In the genomic region with DNA sequence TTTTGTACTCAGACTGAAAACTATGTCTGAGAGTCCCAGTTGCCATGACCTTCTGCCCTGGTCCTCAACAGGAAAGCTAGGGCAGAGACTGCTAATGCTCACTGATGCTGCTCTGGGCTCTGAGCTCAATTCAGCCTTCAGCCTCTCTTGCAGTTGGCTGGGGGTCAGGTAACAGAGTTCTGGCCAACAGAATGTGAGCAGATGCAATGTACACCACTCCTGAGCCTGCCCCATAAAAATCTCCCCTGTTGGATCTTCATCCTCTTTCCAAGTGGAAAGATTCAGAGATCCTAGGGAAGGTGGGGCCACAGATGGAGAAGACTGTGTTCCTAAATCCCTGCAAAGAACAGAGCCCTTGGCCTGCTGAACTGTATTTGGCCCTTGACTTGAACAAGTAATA, we compare ENCODE assay signal across 18 cellular contexts.
A peak's percentile ranks its signal among the peaks of the same experiment; 100 is the strongest.
DNase-seq lines count a peak whose midpoint lies in the region; ATAC-seq and TF ChIP-seq lines count a peak whose summit lies in the region.
"Had no signal": no experiment of that assay in that cellular context is flagged by ENCODE, and none has a peak within 500 bp of the region (broad histone marks: within the 10 kb centered on the region; RNA-seq: fewer than 3 reads in every experiment).

No MANE protein-coding gene starts in this region.

- H3K4me3 ChIP-seq in heart left ventricle (no peak overlapping the region), rectal smooth muscle tissue (ENCODE audit: low read length) (no peak overlapping the region)

- TF ChIP-seq POLR2A in heart left ventricle (IDR thresholded peaks at IDR 0.05) = no peak

- ATAC-seq in heart left ventricle = peak in 3 of 4 donors; percentile 20 to 59 (median 54)
- no peak for ATAC-seq in left cardiac atrium
- ATAC-seq in HG03135 (IDR thresholded peaks at IDR 0.05; ENCODE audit: unreplicated experiment) = no peak
- ATAC-seq: SK-N-SH treated with all-trans-retinoic acid at 6 μM for 48 hours had no signal

- H3K27ac ChIP-seq in heart left ventricle (peak overlapping the region in 1 of 12 donors; percentile 32), rectal smooth muscle tissue (ENCODE audit: low read depth, low read length) (peak overlapping the region; percentile 80)

- no peak overlapping the region for H3K9ac ChIP-seq in rectal smooth muscle tissue (ENCODE audit: low read length)

- H3K36me3 ChIP-seq in heart left ventricle = no peaks in the 10 kb centered on the region
- no peaks in the 10 kb centered on the region for H3K36me3 ChIP-seq in rectal smooth muscle tissue (ENCODE audit: control insufficient read depth, insufficient read depth, low read length)

- no peaks in the 10 kb centered on the region for H3K9me3 ChIP-seq in heart left ventricle

- intact Hi-C loops in heart left ventricle (cut with DNase I) = no loop called here
- intact Hi-C loops in left cardiac atrium (cut with DNase I) = no loop called here

- no peaks in the 10 kb centered on the region for H3K27me3 ChIP-seq in heart left ventricle
- H3K27me3 ChIP-seq in rectal smooth muscle tissue (ENCODE audit: control insufficient read depth, insufficient read depth, low read length) = no peaks in the 10 kb centered on the region

- TF ChIP-seq CTCF in heart left ventricle (IDR thresholded peaks at IDR 0.05) = no peak

- peaks cover 0 to 66% (median 11%) of the 10 kb centered on the region in 12 donors for H3K4me1 ChIP-seq in heart left ventricle
- peaks cover 35% of the 10 kb centered on the region for H3K4me1 ChIP-seq in rectal smooth muscle tissue (ENCODE audit: control insufficient read depth, insufficient read depth, low read length)

- DNase-seq in heart left ventricle (peak in 1 of 5 donors; percentile 39), left cardiac atrium (no peak), left kidney (ENCODE audit: low read depth, low spot score) (peak; percentile 51), SK-N-DZ (ENCODE audit: low spot score) (no peak), HT-29 (ENCODE audit: low spot score) (no peak)
- DNase-seq: ACHN, C1 segment of cervical spinal cord, H9, Karpas-422, NCI-H1048, NCI-H1436, NCI-H2029, NCI-H2171, NCI-H526, SHP77 had no signal

Comparison
In these comparisons a context has a peak if more than half of its experiments do, and no peak if none do; other contexts are left out.
1. ATAC-seq: peak in heart left ventricle (3 of 4); none in left cardiac atrium (0 of 2) and HG03135 (single experiment).